8 cellular contexts compared by ENCODE assay signal in the genomic region with DNA sequence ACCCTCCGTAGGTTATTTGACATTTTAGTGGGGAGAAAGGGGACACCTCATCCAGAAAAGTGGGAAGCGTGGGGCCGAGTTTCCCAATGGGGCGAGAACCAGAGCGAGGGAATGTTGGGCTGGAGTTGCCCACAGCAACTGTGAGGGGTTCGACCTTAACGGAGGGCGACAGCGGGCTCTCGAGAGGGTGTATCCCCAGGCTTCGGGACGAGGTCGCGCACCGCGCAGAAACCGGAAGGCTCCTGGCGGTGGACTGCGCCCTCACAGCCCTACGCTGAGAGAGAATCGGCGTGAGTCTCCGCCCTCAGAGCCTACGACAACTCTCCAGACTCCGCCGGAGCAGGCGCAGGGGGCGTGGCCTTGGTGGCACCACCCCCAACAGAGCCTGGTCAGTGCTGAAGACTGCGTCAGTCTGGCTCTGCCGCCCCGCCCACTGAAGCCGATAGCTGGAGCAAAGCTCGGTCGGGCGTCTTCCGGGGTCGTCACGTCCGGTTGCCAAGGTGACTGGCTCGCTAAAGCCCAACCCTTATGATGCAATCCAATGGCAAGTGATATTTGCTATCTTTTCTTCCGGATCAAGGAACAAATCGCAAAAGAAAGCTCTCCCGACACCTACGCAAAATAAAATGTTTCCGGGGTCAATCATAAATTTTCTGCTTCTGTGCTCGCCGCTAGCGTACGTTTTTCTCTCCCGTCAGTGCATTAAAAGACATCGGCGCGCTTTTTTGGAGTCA. TPM values are rescaled to one million over a fixed set of nuclear protein-coding genes. Genes with fewer than 3 reads are reported as not detected.
A peak's percentile ranks its signal among the peaks of the same experiment; 100 is the strongest.
DNase-seq lines count a peak whose midpoint lies in the region; ATAC-seq, FAIRE-seq and TF ChIP-seq lines count a peak whose summit lies in the region.

A gene with protein sequence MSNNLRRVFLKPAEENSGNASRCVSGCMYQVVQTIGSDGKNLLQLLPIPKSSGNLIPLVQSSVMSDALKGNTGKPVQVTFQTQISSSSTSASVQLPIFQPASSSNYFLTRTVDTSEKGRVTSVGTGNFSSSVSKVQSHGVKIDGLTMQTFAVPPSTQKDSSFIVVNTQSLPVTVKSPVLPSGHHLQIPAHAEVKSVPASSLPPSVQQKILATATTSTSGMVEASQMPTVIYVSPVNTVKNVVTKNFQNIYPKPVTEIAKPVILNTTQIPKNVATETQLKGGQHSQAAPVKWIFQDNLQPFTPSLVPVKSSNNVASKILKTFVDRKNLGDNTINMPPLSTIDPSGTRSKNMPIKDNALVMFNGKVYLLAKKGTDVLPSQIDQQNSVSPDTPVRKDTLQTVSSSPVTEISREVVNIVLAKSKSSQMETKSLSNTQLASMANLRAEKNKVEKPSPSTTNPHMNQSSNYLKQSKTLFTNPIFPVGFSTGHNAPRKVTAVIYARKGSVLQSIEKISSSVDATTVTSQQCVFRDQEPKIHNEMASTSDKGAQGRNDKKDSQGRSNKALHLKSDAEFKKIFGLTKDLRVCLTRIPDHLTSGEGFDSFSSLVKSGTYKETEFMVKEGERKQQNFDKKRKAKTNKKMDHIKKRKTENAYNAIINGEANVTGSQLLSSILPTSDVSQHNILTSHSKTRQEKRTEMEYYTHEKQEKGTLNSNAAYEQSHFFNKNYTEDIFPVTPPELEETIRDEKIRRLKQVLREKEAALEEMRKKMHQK (minus strand): TSS at position 257 of the 734 bp plus-strand sequence. CDS start 234 bp downstream, at position 23.

- H3K9me3 ChIP-seq in H1 (ENCODE audit: insufficient read depth in 2 of 2, low read depth in 1 of 2, low read length in 1 of 2): peaks cover 0 to 11% of the 10 kb centered on the region in 2 experiments; a peak in 2 of 4 replicates
- peaks cover 10% of the 10 kb centered on the region for H3K9me3 ChIP-seq in mesenchymal stem cell (ENCODE audit: control insufficient read depth, low read length)

- no peak for FAIRE-seq in H1 (lab: Jason Lieb, UNC)

- H3K79me1 ChIP-seq in H1 (ENCODE audit: low read depth, low read length) (no peaks in the 10 kb centered on the region), mesenchymal stem cell (replicated peaks; ENCODE audit: low read length, poor library complexity, severe bottlenecking) (no peaks in the 10 kb centered on the region)

- H2AFZ ChIP-seq in H1 (ENCODE audit: low read length): peak within 1 kb of the TSS; percentile 74; the same call in 1 of the 2 replicates
- H2AFZ ChIP-seq in mesenchymal stem cell (ENCODE audit: low read depth, low read length): peak within 1 kb of the TSS; percentile 36

- H3K9ac ChIP-seq in H1 (replicated peaks in 1 of 4; ENCODE audit: extremely low read depth in 1 of 4, low read depth in 3 of 4, low read length in 3 of 4) (peak within 1 kb of the TSS in 3 of 4 experiments; percentile 58 to 91 (median 60); a peak in 6 of 7 replicates), mesenchymal stem cell (ENCODE audit: low read length) (peak within 1 kb of the TSS; percentile 98)

- peak; percentile 85 to 90 for TF ChIP-seq POLR2A in H1 (IDR thresholded peaks at IDR 0.05; ENCODE audit: control extremely low read depth in 1 of 2, low read depth in 2 of 2, low read length in 2 of 2)

- H3K23me2 ChIP-seq in H1 (ENCODE audit: low read depth, low read length): no peaks in the 10 kb centered on the region

- no peak within 1 kb of the TSS for H2BK120ac ChIP-seq in H1 (replicated peaks; ENCODE audit: low read depth, low read length)
- no peak within 1 kb of the TSS for H2BK120ac ChIP-seq in mesenchymal stem cell (ENCODE audit: low read depth, low read length)

- H3K4me1 ChIP-seq in H1 (replicated peaks in 1 of 4; ENCODE audit: control insufficient read depth in 3 of 4, insufficient read depth in 4 of 4, low read length in 3 of 4) (no peaks in the 10 kb centered on the region), mesenchymal stem cell (ENCODE audit: control insufficient read depth, insufficient read depth, low read depth, low read length) (no peaks in the 10 kb centered on the region)

- H3K4me2 ChIP-seq in H1 (ENCODE audit: insufficient read depth in 1 of 2, low read depth in 2 of 2, low read length in 2 of 2): peak within 1 kb of the TSS; percentile 47 to 68
- H3K4me2 ChIP-seq in mesenchymal stem cell (ENCODE audit: low read length, poor library complexity, severe bottlenecking): peak within 1 kb of the TSS; percentile 64

- TF ChIP-seq CTCF in H1 (IDR thresholded peaks at IDR 0.05; ENCODE audit: control extremely low read depth in 1 of 3, insufficient read depth in 1 of 3, low read depth in 1 of 3, low read length in 3 of 3): peak in 2 of 3 experiments; percentile 17 to 25; a peak in 2 of 4 replicates

- H3K56ac ChIP-seq in H1 (replicated peaks; ENCODE audit: insufficient read length, low read depth, low read length): peak within 1 kb of the TSS; percentile 75

- peak; percentile 98 for ATAC-seq in GM19468 (IDR thresholded peaks at IDR 0.05; ENCODE audit: extremely low read depth, unreplicated experiment)

- peak within 1 kb of the TSS; percentile 61 to 87 (median 74) for H3K4me3 ChIP-seq in H1 (ENCODE audit: extremely low read depth in 1 of 4, insufficient read depth in 2 of 4, low read depth in 3 of 4, low read length in 4 of 4)
- peak within 1 kb of the TSS; percentile 69 to 98 for H3K4me3 ChIP-seq in mesenchymal stem cell (ENCODE audit: insufficient read depth in 1 of 2, low read depth in 1 of 2, low read length in 2 of 2)

- peaks cover 0 to 34% of the 10 kb centered on the region in 2 experiments; a peak in 3 of 4 replicates for H3K79me2 ChIP-seq in H1 (ENCODE audit: control insufficient read depth in 1 of 2, insufficient read depth in 2 of 2, low read length in 2 of 2)

- H4K8ac ChIP-seq in H1 (ENCODE audit: extremely low read depth, insufficient read depth, low read length): peak within 1 kb of the TSS; percentile 81
- no peak within 1 kb of the TSS for H4K8ac ChIP-seq in mesenchymal stem cell (ENCODE audit: low read length)

- no peak within 1 kb of the TSS for H3K23ac ChIP-seq in H1 (ENCODE audit: insufficient read length)
- no peak within 1 kb of the TSS for H3K23ac ChIP-seq in mesenchymal stem cell (ENCODE audit: low read length in 2 of 2)

- H3K4ac ChIP-seq in H1 (replicated peaks; ENCODE audit: insufficient read length, low read depth, low read length) (no peak within 1 kb of the TSS), mesenchymal stem cell (ENCODE audit: low read depth in 1 of 2, low read length in 2 of 2) (peak within 1 kb of the TSS in 1 of 2 experiments; percentile 54)

- H2BK15ac ChIP-seq in H1 (ENCODE audit: low read length): no peak within 1 kb of the TSS
- no peak within 1 kb of the TSS for H2BK15ac ChIP-seq in mesenchymal stem cell (ENCODE audit: low read depth, poor library complexity, severe bottlenecking)

- H3K36me3 ChIP-seq in H1 (ENCODE audit: control insufficient read depth in 2 of 4, insufficient read depth in 4 of 4, low read length in 3 of 4) (no peaks in the 10 kb centered on the region), mesenchymal stem cell (ENCODE audit: control insufficient read depth in 1 of 2, insufficient read depth in 2 of 2, low read depth in 1 of 2, low read length in 2 of 2) (peaks cover 0 to 8% of the 10 kb centered on the region in 2 experiments)

- peak within 1 kb of the TSS; percentile 81 for H4K5ac ChIP-seq in H1 (ENCODE audit: insufficient read length, low read depth, low read length)

- H4K20me1 ChIP-seq in H1 (replicated peaks in 1 of 2; ENCODE audit: control insufficient read depth in 1 of 2, insufficient read depth in 2 of 2, low read length in 2 of 2): no peaks in the 10 kb centered on the region

- H3K14ac ChIP-seq in H1 (ENCODE audit: insufficient read length): no peak within 1 kb of the TSS
- H3K14ac ChIP-seq in mesenchymal stem cell (ENCODE audit: low read length in 2 of 2): no peak within 1 kb of the TSS

- CTCF ChIA-PET in H1 (lab: Charles Lee; ENCODE audit: partially characterized antibody): interaction anchor here (1.5 kb wide), 1 partner anchor 52 kb away, joined by 3 read pairs; no protein-coding TSS in a partner anchor

- H2BK5ac ChIP-seq in H1 (ENCODE audit: low read depth, low read length) (peak within 1 kb of the TSS; percentile 83), mesenchymal stem cell (ENCODE audit: low read depth, low read length, poor library complexity, severe bottlenecking) (no peak within 1 kb of the TSS)

- peak within 1 kb of the TSS; percentile 83 for H4K91ac ChIP-seq in H1 (replicated peaks; ENCODE audit: insufficient read length, low read length)
- H4K91ac ChIP-seq in mesenchymal stem cell (ENCODE audit: low read length): no peak within 1 kb of the TSS

- H3K27ac ChIP-seq in H1 (ENCODE audit: low read depth, low read length) (peak within 1 kb of the TSS; percentile 76), mesenchymal stem cell (ENCODE audit: low read length, poor library complexity, severe bottlenecking) (peak within 1 kb of the TSS; percentile 84)

- TF ChIP-seq RAD21 in H1 (IDR thresholded peaks at IDR 0.05 in 1 of 2, conservative IDR thresholded peaks at IDR 0.05 in 1 of 2; ENCODE audit: low read depth in 2 of 2, low read length in 2 of 2): no peak

- H3K27me3 ChIP-seq in H1 (replicated peaks in 1 of 4; ENCODE audit: control insufficient read depth in 3 of 4, extremely low read depth in 1 of 4, insufficient read depth in 3 of 4, low read length in 3 of 4) (no peaks in the 10 kb centered on the region), mesenchymal stem cell (ENCODE audit: control insufficient read depth in 1 of 2, insufficient read depth in 1 of 2, low read length in 2 of 2) (no peaks in the 10 kb centered on the region)

- POLR2A ChIA-PET in H1 (lab: Charles Lee; ENCODE audit: partially characterized antibody): interaction anchor here (0.7 to 1.7 kb wide), 8 partner anchors 8 to 62 kb away, joined by 3 to 8 read pairs (median 4); no protein-coding TSS in a partner anchor

- no peak within 1 kb of the TSS; the same call in 1 of the 2 replicates for H2BK12ac ChIP-seq in H1 (ENCODE audit: low read depth, low read length)
- H2BK12ac ChIP-seq in mesenchymal stem cell (ENCODE audit: low read length in 2 of 2): no peak within 1 kb of the TSS

- no peak for TF ChIP-seq EP300 in H1 (IDR thresholded peaks at IDR 0.05; ENCODE audit: borderline replicate concordance in 1 of 2, low read depth in 2 of 2, low read length in 2 of 2)

- no peak within 1 kb of the TSS for H2AK5ac ChIP-seq in H1 (ENCODE audit: low read depth, low read length)
- no peak within 1 kb of the TSS for H2AK5ac ChIP-seq in mesenchymal stem cell (ENCODE audit: low read length, severe bottlenecking)

- peak within 1 kb of the TSS; percentile 91 for H3K18ac ChIP-seq in H1 (ENCODE audit: extremely low read depth, low read length)
- peak within 1 kb of the TSS in 1 of 2 experiments; percentile 76 for H3K18ac ChIP-seq in mesenchymal stem cell (ENCODE audit: low read depth in 1 of 2, low read length in 2 of 2)

- H2BK20ac ChIP-seq in H1 (ENCODE audit: low read length): no peak within 1 kb of the TSS

- DNase-seq in COLO668 (lab: John Stamatoyannopoulos, UW; ENCODE audit: unreplicated experiment): peak; percentile 100
- DNase-seq in HS-5 (ENCODE audit: low read depth): peak; percentile 87
- peak; percentile 100 for DNase-seq in NOMO-1 treated with DMSO at 0.1 percent for 48 hours (lab: John Stamatoyannopoulos, UW; ENCODE audit: unreplicated experiment)
- peak; percentile 92 to 99 (median 95) for DNase-seq in activated CD8-positive, alpha-beta memory T cell treated with anti-CD3 and anti-CD28 coated beads for 48 hours (ENCODE audit: low read depth in 2 of 3, low spot score in 2 of 3)
- peak; percentile 98 to 99 for DNase-seq in H1 (ENCODE audit: low read depth in 1 of 2, low spot score in 2 of 2)
- DNase-seq in mesenchymal stem cell: peak; percentile 97
- DNase-seq in stimulated activated CD8-positive, alpha-beta memory T cell treated with anti-CD3 and anti-CD28 coated beads, Interleukin-12 subunit alpha, Interleukin-12 subunit beta, amount 100 ng/mL, for 4 hours (ENCODE audit: low read depth): peak; percentile 100

- WGBS in H1 (ENCODE audit: extremely low coverage in 1 of 2, insufficient coverage in 1 of 2, insufficient read length in 1 of 2, insufficient replicate concordance in 2 of 2, low coverage in 1 of 2, low lambda C conversion rate in 2 of 2, missing lambda C conversion rate in 1 of 2), 2 experiments: 39% methylated on average over 51 of the region's 53 CpGs; no CpG with 5 or more reads in 1 of the 2 experiments
- 49% methylated on average over 53 of the region's 53 CpGs for WGBS in mesenchymal stem cell

RNA-seq across cellular contexts. Expression of the gene that starts here (rescaled TPM):
- 17.3 and 19.3 TPM in 2 replicates for total RNA-seq in H1 (2021; fragmentation: NEBNext Ultra II Directional; extraction: Animal tissue kit (Norgen Biotek cat#: 25700))
- 2.7 and 5.2 TPM in 2 replicates for polyA plus RNA-seq in H1 (2011; rRNA removed)
- polyA plus RNA-seq in H1 (2011; cell fraction: cytosol; rRNA removed): 5.5 TPM
- polyA plus RNA-seq in H1 (2011; cell fraction: nucleus; rRNA removed): 3.7 TPM
- 5.5 to 8.9 TPM (median 6.4 TPM) in 4 replicates for polyA plus RNA-seq in H1 (2012, experiment 1 of 2)
- 0.89 TPM for polyA plus RNA-seq in H1 (2012, experiment 2 of 2)
- 18.5 TPM for polyA plus RNA-seq in H1 (2013, experiment 1 of 2)
- polyA plus RNA-seq in H1 (2013, experiment 2 of 2): 19.6 TPM
- 4.8 and 6.6 TPM in 2 replicates for polyA minus RNA-seq in H1 (2011; rRNA and poly(A)+ RNA removed)
- 6.9 TPM for polyA minus RNA-seq in H1 (2011; cell fraction: cytosol; rRNA and poly(A)+ RNA removed)
- 9.4 TPM for polyA minus RNA-seq in H1 (2011; cell fraction: nucleus; rRNA and poly(A)+ RNA removed)
- 13.3 TPM for polyA plus RNA-seq in mesenchymal stem cell (2013, experiment 1 of 2)
- 13.4 TPM for polyA plus RNA-seq in mesenchymal stem cell (2013, experiment 2 of 2)

Comparison
In these comparisons a context has a peak if more than half of its experiments do, and no peak if none do; other contexts are left out.
1. Peak in every context shown above with its lines: DNase-seq, ATAC-seq, H3K4me3 ChIP-seq and H3K27ac ChIP-seq.